Comparison of ENCODE assay signal across 3 cellular contexts in genomic region chr22:23065069-23065451, GRCh38.
TF ChIP-seq lines count a peak whose summit lies in the region.

No MANE protein-coding gene starts in this region.

TF ChIP-seq in SK-N-SH, 30 proteins besides CTCF, POLR2A, EP300 and RAD21 (continued from another document):
- TF ChIP-seq IRF3 (IDR thresholded peaks at IDR 0.05; ENCODE audit: low read depth, low read length) = no peak

TF ChIP-seq in SK-N-SH treated with all-trans-retinoic acid at 6 μM for 48 hours, 23 proteins besides CTCF, POLR2A, EP300 and RAD21 (continued from another document):
- TF ChIP-seq, protein P1, sequence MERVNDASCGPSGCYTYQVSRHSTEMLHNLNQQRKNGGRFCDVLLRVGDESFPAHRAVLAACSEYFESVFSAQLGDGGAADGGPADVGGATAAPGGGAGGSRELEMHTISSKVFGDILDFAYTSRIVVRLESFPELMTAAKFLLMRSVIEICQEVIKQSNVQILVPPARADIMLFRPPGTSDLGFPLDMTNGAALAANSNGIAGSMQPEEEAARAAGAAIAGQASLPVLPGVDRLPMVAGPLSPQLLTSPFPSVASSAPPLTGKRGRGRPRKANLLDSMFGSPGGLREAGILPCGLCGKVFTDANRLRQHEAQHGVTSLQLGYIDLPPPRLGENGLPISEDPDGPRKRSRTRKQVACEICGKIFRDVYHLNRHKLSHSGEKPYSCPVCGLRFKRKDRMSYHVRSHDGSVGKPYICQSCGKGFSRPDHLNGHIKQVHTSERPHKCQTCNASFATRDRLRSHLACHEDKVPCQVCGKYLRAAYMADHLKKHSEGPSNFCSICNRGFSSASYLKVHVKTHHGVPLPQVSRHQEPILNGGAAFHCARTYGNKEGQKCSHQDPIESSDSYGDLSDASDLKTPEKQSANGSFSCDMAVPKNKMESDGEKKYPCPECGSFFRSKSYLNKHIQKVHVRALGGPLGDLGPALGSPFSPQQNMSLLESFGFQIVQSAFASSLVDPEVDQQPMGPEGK (CRISPR knock-in tag; IDR thresholded peaks at IDR 0.05; ENCODE audit: borderline replicate concordance) = no peak
- TF ChIP-seq ZFP30 (CRISPR knock-in tag; IDR thresholded peaks at IDR 0.05) (no peak), CSDC2 (CRISPR knock-in tag; IDR thresholded peaks at IDR 0.05) (no peak)

TF ChIP-seq in K562, 482 proteins besides CTCF, POLR2A, EP300 and RAD21 (continued from another document):
- TF ChIP-seq, protein P2, sequence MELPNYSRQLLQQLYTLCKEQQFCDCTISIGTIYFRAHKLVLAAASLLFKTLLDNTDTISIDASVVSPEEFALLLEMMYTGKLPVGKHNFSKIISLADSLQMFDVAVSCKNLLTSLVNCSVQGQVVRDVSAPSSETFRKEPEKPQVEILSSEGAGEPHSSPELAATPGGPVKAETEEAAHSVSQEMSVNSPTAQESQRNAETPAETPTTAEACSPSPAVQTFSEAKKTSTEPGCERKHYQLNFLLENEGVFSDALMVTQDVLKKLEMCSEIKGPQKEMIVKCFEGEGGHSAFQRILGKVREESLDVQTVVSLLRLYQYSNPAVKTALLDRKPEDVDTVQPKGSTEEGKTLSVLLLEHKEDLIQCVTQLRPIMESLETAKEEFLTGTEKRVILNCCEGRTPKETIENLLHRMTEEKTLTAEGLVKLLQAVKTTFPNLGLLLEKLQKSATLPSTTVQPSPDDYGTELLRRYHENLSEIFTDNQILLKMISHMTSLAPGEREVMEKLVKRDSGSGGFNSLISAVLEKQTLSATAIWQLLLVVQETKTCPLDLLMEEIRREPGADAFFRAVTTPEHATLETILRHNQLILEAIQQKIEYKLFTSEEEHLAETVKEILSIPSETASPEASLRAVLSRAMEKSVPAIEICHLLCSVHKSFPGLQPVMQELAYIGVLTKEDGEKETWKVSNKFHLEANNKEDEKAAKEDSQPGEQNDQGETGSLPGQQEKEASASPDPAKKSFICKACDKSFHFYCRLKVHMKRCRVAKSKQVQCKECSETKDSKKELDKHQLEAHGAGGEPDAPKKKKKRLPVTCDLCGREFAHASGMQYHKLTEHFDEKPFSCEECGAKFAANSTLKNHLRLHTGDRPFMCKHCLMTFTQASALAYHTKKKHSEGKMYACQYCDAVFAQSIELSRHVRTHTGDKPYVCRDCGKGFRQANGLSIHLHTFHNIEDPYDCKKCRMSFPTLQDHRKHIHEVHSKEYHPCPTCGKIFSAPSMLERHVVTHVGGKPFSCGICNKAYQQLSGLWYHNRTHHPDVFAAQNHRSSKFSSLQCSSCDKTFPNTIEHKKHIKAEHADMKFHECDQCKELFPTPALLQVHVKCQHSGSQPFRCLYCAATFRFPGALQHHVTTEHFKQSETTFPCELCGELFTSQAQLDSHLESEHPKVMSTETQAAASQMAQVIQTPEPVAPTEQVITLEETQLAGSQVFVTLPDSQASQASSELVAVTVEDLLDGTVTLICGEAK (IDR thresholded peaks at IDR 0.05) = no peak
- TF ChIP-seq, protein P2 (CRISPR knock-in tag; IDR thresholded peaks at IDR 0.05) = no peak
- TF ChIP-seq JUND (IDR thresholded peaks at IDR 0.05; ENCODE audit: borderline replicate concordance, low read depth, low read length) = no peak
- TF ChIP-seq JUND (tag; IDR thresholded peaks at IDR 0.05; ENCODE audit: borderline replicate concordance, low read depth, low read length) = no peak
- TF ChIP-seq TAF7 (tag; IDR thresholded peaks at IDR 0.05) = no peak
- no peak for TF ChIP-seq TEAD4 (IDR thresholded peaks at IDR 0.05; ENCODE audit: low read length)
- TF ChIP-seq TEAD4 (CRISPR knock-in tag; IDR thresholded peaks at IDR 0.05; ENCODE audit: borderline replicate concordance) = no peak
- TF ChIP-seq FOS (IDR thresholded peaks at IDR 0.05; ENCODE audit: extremely low read depth, insufficient read length) = no peak
- TF ChIP-seq HLTF (IDR thresholded peaks at IDR 0.05) = no peak
- TF ChIP-seq NFE2 (IDR thresholded peaks at IDR 0.05; ENCODE audit: low read depth) = no peak
- TF ChIP-seq MECOM (CRISPR knock-in tag; IDR thresholded peaks at IDR 0.05) = no peak
- no peak for TF ChIP-seq MAZ (CRISPR knock-in tag; conservative IDR thresholded peaks at IDR 0.05 in 1 of 2, IDR thresholded peaks at IDR 0.05 in 1 of 2)
- TF ChIP-seq ZBTB17 (CRISPR knock-in tag; IDR thresholded peaks at IDR 0.05) = no peak
- no peak for TF ChIP-seq ZNF134 (CRISPR knock-in tag; conservative IDR thresholded peaks at IDR 0.05)
- TF ChIP-seq ZNF639 (CRISPR knock-in tag; conservative IDR thresholded peaks at IDR 0.05 in 1 of 2, IDR thresholded peaks at IDR 0.05 in 1 of 2) = no peak
